ENCODE assay signal across 18 cellular contexts in genomic region chr6:15499591-15499990, GRCh38.
"Had no signal": no experiment of that assay in that cellular context is flagged by ENCODE, and none has a peak within 500 bp of the region (broad histone marks: within the 10 kb centered on the region; RNA-seq: fewer than 3 reads in every experiment).

No MANE protein-coding gene starts in this region.

- H3K27me3 ChIP-seq: esophagus muscularis mucosa, heart right ventricle, pancreas, sigmoid colon, tibial artery had no signal

- H3K9me3 Mint-ChIP-seq: immature natural killer cell, neural crest cell had no signal

- H3K4me3 ChIP-seq: esophagus muscularis mucosa, heart right ventricle, left ventricle myocardium inferior, pancreas, sigmoid colon, tibial artery had no signal

- DNase-seq: activated CD4-positive, alpha-beta T cell treated with anti-CD3 and anti-CD28 coated beads, Interleukin-2, amount 50 U/mL, for 48 hours; activated effector memory CD4-positive, alpha-beta T cell treated with Interleukin-2 at 50 U/mL for 16 hours; activated T-cell treated with anti-CD3 and anti-CD28 coated beads for 4 hours; dermis blood vessel endothelial cell; effector memory CD4-positive, alpha-beta T cell; heart right ventricle; immature natural killer cell; kidney glomerular epithelial cell; left ventricle myocardium inferior; stimulated activated naive CD4-positive, alpha-beta T cell treated with Interleukin-2 at 50 U/mL for 16 hours; SW 1271 had no signal

- H3K27me3 Mint-ChIP-seq: activated CD4-positive, alpha-beta T cell treated with anti-CD3 and anti-CD28 coated beads for 36 hours; activated naive CD8-positive, alpha-beta T cell had no signal

- H3K27ac ChIP-seq: esophagus muscularis mucosa, heart right ventricle, left ventricle myocardium inferior, pancreas, sigmoid colon, tibial artery had no signal

- H3K4me1 ChIP-seq: pancreas had no signal

- H3K27ac Mint-ChIP-seq: activated CD4-positive, alpha-beta T cell treated with anti-CD3 and anti-CD28 coated beads for 36 hours; activated naive CD8-positive, alpha-beta T cell had no signal

- H3K9me3 ChIP-seq: esophagus muscularis mucosa, heart right ventricle, left ventricle myocardium inferior, pancreas, sigmoid colon, tibial artery had no signal

- H3K4me1 Mint-ChIP-seq: activated CD4-positive, alpha-beta T cell treated with anti-CD3 and anti-CD28 coated beads for 36 hours had no signal

- H3K4me3 Mint-ChIP-seq: activated CD4-positive, alpha-beta T cell treated with anti-CD3 and anti-CD28 coated beads for 36 hours; activated naive CD8-positive, alpha-beta T cell; immature natural killer cell; neural crest cell had no signal
